In the genomic region with DNA sequence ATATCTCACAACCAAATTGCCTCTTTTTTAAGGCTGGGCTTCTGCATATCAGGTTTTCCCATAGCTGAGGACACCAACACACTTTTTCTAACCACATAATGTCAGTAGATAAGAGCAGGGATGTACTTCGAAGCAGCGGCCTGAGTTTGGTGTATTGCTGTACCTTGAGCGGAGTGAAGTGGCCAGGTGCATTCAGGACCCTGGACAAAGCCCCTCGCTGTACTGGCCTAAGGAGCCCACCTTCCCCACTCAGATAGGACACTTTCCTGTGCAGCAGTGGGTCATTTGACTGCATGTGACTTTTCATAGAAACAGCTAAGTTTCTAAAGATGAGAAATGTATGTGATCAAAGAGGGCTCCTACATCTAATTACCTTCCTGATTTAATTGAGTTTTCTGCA, we compare ENCODE assay signal across 23 cellular contexts.
"Had no signal": no experiment of that assay in that cellular context is flagged by ENCODE, and none has a peak within 500 bp of the region (broad histone marks: within the 10 kb centered on the region; RNA-seq: fewer than 3 reads in every experiment).

No MANE protein-coding gene starts in this region.

- H3K4me3 Mint-ChIP-seq: T-cell had no signal

- H3K27me3 ChIP-seq: MG63, SJCRH30 had no signal

- H3K9me3 ChIP-seq: MG63, SJCRH30 had no signal

- H3K9me3 Mint-ChIP-seq: T-cell had no signal

- H3K36me3 Mint-ChIP-seq: T-cell had no signal

- DNase-seq: Karpas-422, KG1, MG63, NCI-H1092 treated with DMSO at 0.1 percent for 48 hours, NCI-H1436, NCI-H187, NCI-H2029, NCI-H2081 treated with DMSO at 0.1 percent for 48 hours, NCI-H2171, NCI-H226, NCI-H446, NCI-H510A, NCI-H524 treated with DMSO at 0.1 percent for 48 hours, NCI-H69, NCI-H774, PC-3, SHP77 treated with DMSO at 0.1 percent for 48 hours, SJCRH30, SW 1271, T-cell had no signal

- ATAC-seq: Panc1, PC-3, Right ventricle myocardium inferior, T-cell had no signal

- H3K27ac Mint-ChIP-seq: T-cell had no signal

- H3K27ac ChIP-seq: HL-60, SJCRH30 had no signal

- H3K4me3 ChIP-seq: MG63, SJCRH30 had no signal

- H3K36me3 ChIP-seq: MG63, SJCRH30 had no signal
